Comparison of ENCODE assay signal across 18 cellular contexts in genomic region chr2:42653039-42653438, GRCh38.
DNase-seq lines count a peak whose midpoint lies in the region; ATAC-seq and TF ChIP-seq lines count a peak whose summit lies in the region.
"Had no signal": no experiment of that assay in that cellular context is flagged by ENCODE, and none has a peak within 500 bp of the region (broad histone marks: within the 10 kb centered on the region; RNA-seq: fewer than 3 reads in every experiment).

No MANE protein-coding gene starts in this region.

- no peaks in the 10 kb centered on the region for H4K20me1 ChIP-seq in H9 (ENCODE audit: control insufficient read depth, insufficient read depth, insufficient read length)

- no peak overlapping the region for H3K4ac ChIP-seq in H9 (ENCODE audit: low read depth, low read length)

- H3K4me2 ChIP-seq in H9 (ENCODE audit: insufficient read depth, insufficient read length, low read length) = no peak overlapping the region

- H3K36me3 Mint-ChIP-seq in CD4-positive, alpha-beta T cell (ENCODE audit: low read depth) = peaks cover under 1% of the 10 kb centered on the region
- H3K36me3 Mint-ChIP-seq in H9 (ENCODE audit: insufficient read depth in 1 of 3, low read depth in 3 of 3) = peaks cover 10 to 33% (median 33%) of the 10 kb centered on the region in 3 experiments
- peaks cover 16% of the 10 kb centered on the region for H3K36me3 Mint-ChIP-seq in activated naive CD8-positive, alpha-beta T cell treated with anti-CD3 and anti-CD28 coated beads, Interleukin-2, amount 10 ng/mL, durations not matched to agents 7 days and 5 days
- peaks cover 0 to 4% (median 4%) of the 10 kb centered on the region in 3 donors for H3K36me3 Mint-ChIP-seq in naive thymus-derived CD8-positive, alpha-beta T cell
- no peaks in the 10 kb centered on the region for H3K36me3 Mint-ChIP-seq in activated CD4-positive, alpha-beta memory T cell treated with anti-CD3 and anti-CD28 coated beads, Interleukin-2, amount 10 ng/mL, durations not matched to agents 7 days and 5 days (ENCODE audit: low read depth)

- no peak overlapping the region for H2BK15ac ChIP-seq in H9 (ENCODE audit: low read depth, low read length)

- no peak for DNase-seq in CD4-positive, alpha-beta T cell
- no peak for DNase-seq in H9
- DNase-seq in activated naive CD8-positive, alpha-beta T cell treated with anti-CD3 and anti-CD28 coated beads, Interleukin-2, amount 10 ng/mL, durations not matched to agents 7 days and 5 days = no peak
- no peak for DNase-seq in naive thymus-derived CD8-positive, alpha-beta T cell
- no peak for DNase-seq in activated CD4-positive, alpha-beta memory T cell treated with anti-CD3 and anti-CD28 coated beads, Interleukin-2, amount 10 ng/mL, durations not matched to agents 7 days and 5 days
- DNase-seq in NCI-H82 treated with DMSO at 0.1 percent for 48 hours (lab: John Stamatoyannopoulos, UW; ENCODE audit: unreplicated experiment) = no peak
- DNase-seq: CD4-positive, alpha-beta memory T cell; DMS79; GM23248; Karpas-422; MG63; NCI-H1092 treated with DMSO at 0.1 percent for 48 hours; NCI-H2081 treated with DMSO at 0.1 percent for 48 hours; NCI-H510A; NCI-H774 had no signal

- H3K27ac Mint-ChIP-seq in CD4-positive, alpha-beta T cell = peak overlapping the region; percentile 79
- peak overlapping the region; percentile 1 to 70 (median 2); a peak in 5 of 7 replicates for H3K27ac Mint-ChIP-seq in H9
- peak overlapping the region; percentile 14 for H3K27ac Mint-ChIP-seq in activated naive CD8-positive, alpha-beta T cell treated with anti-CD3 and anti-CD28 coated beads, Interleukin-2, amount 10 ng/mL, durations not matched to agents 7 days and 5 days
- H3K27ac Mint-ChIP-seq in naive thymus-derived CD8-positive, alpha-beta T cell = peak overlapping the region; percentile 86 to 99 (median 94)
- no peak overlapping the region for H3K27ac Mint-ChIP-seq in activated CD4-positive, alpha-beta memory T cell treated with anti-CD3 and anti-CD28 coated beads, Interleukin-2, amount 10 ng/mL, durations not matched to agents 7 days and 5 days
- H3K27ac Mint-ChIP-seq: B cell had no signal

- no peak overlapping the region for H2AFZ ChIP-seq in H9 (ENCODE audit: low read length)
- H2AFZ ChIP-seq: GM23248 had no signal

- no peak overlapping the region for H3K18ac ChIP-seq in H9 (ENCODE audit: insufficient read length, low read depth, low read length)

- no peak overlapping the region for H3K9ac ChIP-seq in H9 (ENCODE audit: extremely low read depth, insufficient read length, low read length)
- H3K9ac ChIP-seq: GM23248 had no signal

- CTCF ChIA-PET in CD4-positive, alpha-beta T cell (lab: Charles Lee) = no interaction called here
- CTCF ChIA-PET in activated CD4-positive, alpha-beta memory T cell treated with anti-CD3 and anti-CD28 coated beads, Interleukin-2, amount 10 ng/mL, durations not matched to agents 7 days and 5 days (lab: Charles Lee) = interaction anchor here (0.8 to 1.1 kb wide), 2 partner anchors 10 to 11 kb away, joined by 3 to 6 read pairs; no protein-coding TSS in a partner anchor

- no peak overlapping the region for H2BK5ac ChIP-seq in H9 (ENCODE audit: insufficient read length, low read length)

- H3K56ac ChIP-seq in H9 (ENCODE audit: insufficient read length, low read depth, low read length) = no peak overlapping the region

- H4K91ac ChIP-seq in H9 (ENCODE audit: insufficient read length, low read depth, low read length) = no peak overlapping the region

- no peaks in the 10 kb centered on the region for H3K4me1 ChIP-seq in H9 (ENCODE audit: insufficient read depth, low read length)

- no peaks in the 10 kb centered on the region for H3K23me2 ChIP-seq in H9 (ENCODE audit: insufficient read length, low read depth, low read length, poor library complexity, severe bottlenecking)

- intact Hi-C loops in CD4-positive, alpha-beta T cell (cut with DNase I, micrococcal nuclease) = loop anchor here in 1 of 2 experiments (2.0 kb wide), 1 partner anchor 14 kb away; no protein-coding TSS in a partner anchor

- TF ChIP-seq CTCF in CD4-positive, alpha-beta T cell (IDR thresholded peaks at IDR 0.05) = no peak
- no peak for TF ChIP-seq CTCF in H9 (conservative IDR thresholded peaks at IDR 0.05)

- H3K27me3 Mint-ChIP-seq in CD4-positive, alpha-beta T cell = no peaks in the 10 kb centered on the region
- H3K27me3 Mint-ChIP-seq in H9 (ENCODE audit: low read depth) = no peaks in the 10 kb centered on the region; the same call in 1 of the 2 replicates
- H3K27me3 Mint-ChIP-seq in activated naive CD8-positive, alpha-beta T cell treated with anti-CD3 and anti-CD28 coated beads, Interleukin-2, amount 10 ng/mL, durations not matched to agents 7 days and 5 days = no peaks in the 10 kb centered on the region
- no peaks in the 10 kb centered on the region for H3K27me3 Mint-ChIP-seq in naive thymus-derived CD8-positive, alpha-beta T cell
- H3K27me3 Mint-ChIP-seq in activated CD4-positive, alpha-beta memory T cell treated with anti-CD3 and anti-CD28 coated beads, Interleukin-2, amount 10 ng/mL, durations not matched to agents 7 days and 5 days = no peaks in the 10 kb centered on the region
- H3K27me3 Mint-ChIP-seq: B cell; CD4-positive, alpha-beta memory T cell had no signal

- no peak overlapping the region for H2BK20ac ChIP-seq in H9 (ENCODE audit: low read depth, low read length, poor library complexity, severe bottlenecking)

- POLR2A ChIA-PET in CD4-positive, alpha-beta T cell (lab: Charles Lee) = interaction anchor here (1.8 kb wide), 1 partner anchor 10 kb away, joined by 7 read pairs; no protein-coding TSS in a partner anchor
- POLR2A ChIA-PET in activated naive CD8-positive, alpha-beta T cell treated with anti-CD3 and anti-CD28 coated beads, Interleukin-2, amount 10 ng/mL, durations not matched to agents 7 days and 5 days (lab: Charles Lee) = no interaction called here
- POLR2A ChIA-PET in naive thymus-derived CD8-positive, alpha-beta T cell (lab: Charles Lee) = no interaction called here
- POLR2A ChIA-PET in activated CD4-positive, alpha-beta memory T cell treated with anti-CD3 and anti-CD28 coated beads, Interleukin-2, amount 10 ng/mL, durations not matched to agents 7 days and 5 days (lab: Charles Lee) = no interaction called here

- H3T11ph ChIP-seq in H9 (ENCODE audit: low read length) = no peak overlapping the region

- H3K79me1 ChIP-seq in H9 (ENCODE audit: insufficient read depth, low read depth, low read length, poor library complexity, severe bottlenecking) = peaks cover 6% of the 10 kb centered on the region

- H3K27ac ChIP-seq in CD4-positive, alpha-beta T cell (ENCODE audit: low read depth, low read length) = no peak overlapping the region
- H3K27ac ChIP-seq in H9 (ENCODE audit: insufficient read length, low read depth, low read length) = no peak overlapping the region
- H3K27ac ChIP-seq: GM23248, SJSA1 had no signal

- WGBS in H9 (ENCODE audit: extremely low coverage, insufficient read length, low lambda C conversion rate) = no CpG with 5 or more reads among the region's 5 CpGs

- no peak overlapping the region for H2AK5ac ChIP-seq in H9 (ENCODE audit: insufficient read length, low read length)

- H3K9me3 Mint-ChIP-seq in CD4-positive, alpha-beta T cell = no peaks in the 10 kb centered on the region
- no peaks in the 10 kb centered on the region for H3K9me3 Mint-ChIP-seq in H9
- H3K9me3 Mint-ChIP-seq in activated naive CD8-positive, alpha-beta T cell treated with anti-CD3 and anti-CD28 coated beads, Interleukin-2, amount 10 ng/mL, durations not matched to agents 7 days and 5 days = no peaks in the 10 kb centered on the region
- no peaks in the 10 kb centered on the region for H3K9me3 Mint-ChIP-seq in naive thymus-derived CD8-positive, alpha-beta T cell
- H3K9me3 Mint-ChIP-seq in activated CD4-positive, alpha-beta memory T cell treated with anti-CD3 and anti-CD28 coated beads, Interleukin-2, amount 10 ng/mL, durations not matched to agents 7 days and 5 days = no peaks in the 10 kb centered on the region
- H3K9me3 Mint-ChIP-seq: CD4-positive, alpha-beta memory T cell had no signal

- H3K79me2 ChIP-seq in H9 (ENCODE audit: insufficient read depth, low read length) = no peaks in the 10 kb centered on the region

- no peak for ATAC-seq in CD4-positive, alpha-beta T cell (ENCODE audit: poor library complexity)
- ATAC-seq in activated naive CD8-positive, alpha-beta T cell treated with anti-CD3 and anti-CD28 coated beads, Interleukin-2, amount 10 ng/mL, durations not matched to agents 7 days and 5 days (ENCODE audit: low read depth) = no peak
- no peak for ATAC-seq in naive thymus-derived CD8-positive, alpha-beta T cell
- ATAC-seq in HG03354 (IDR thresholded peaks at IDR 0.05; ENCODE audit: poor library complexity, severe bottlenecking, unreplicated experiment) = no peak

- H3K27me3 ChIP-seq in CD4-positive, alpha-beta T cell (ENCODE audit: control insufficient read depth, insufficient read depth, low read length) = no peaks in the 10 kb centered on the region
- H3K27me3 ChIP-seq in H9 (ENCODE audit: insufficient read depth, low read length) = no peaks in the 10 kb centered on the region
- H3K27me3 ChIP-seq: MG63, SJSA1 had no signal

- no peak overlapping the region for H2BK12ac ChIP-seq in H9 (ENCODE audit: insufficient read length, low read depth, low read length)

- no peak overlapping the region for H4K5ac ChIP-seq in H9 (ENCODE audit: insufficient read length, low read depth, low read length)

- peaks cover 68% of the 10 kb centered on the region for H3K4me1 Mint-ChIP-seq in CD4-positive, alpha-beta T cell (ENCODE audit: low read depth)
- H3K4me1 Mint-ChIP-seq in H9 = peaks cover 29 to 46% of the 10 kb centered on the region in 2 experiments
- peaks cover 46% of the 10 kb centered on the region for H3K4me1 Mint-ChIP-seq in activated naive CD8-positive, alpha-beta T cell treated with anti-CD3 and anti-CD28 coated beads, Interleukin-2, amount 10 ng/mL, durations not matched to agents 7 days and 5 days
- H3K4me1 Mint-ChIP-seq in naive thymus-derived CD8-positive, alpha-beta T cell = peaks cover 30 to 66% (median 62%) of the 10 kb centered on the region in 4 donors
- peaks cover 21% of the 10 kb centered on the region for H3K4me1 Mint-ChIP-seq in activated CD4-positive, alpha-beta memory T cell treated with anti-CD3 and anti-CD28 coated beads, Interleukin-2, amount 10 ng/mL, durations not matched to agents 7 days and 5 days

- H4K8ac ChIP-seq in H9 (replicated peaks; ENCODE audit: insufficient read length, low read depth, low read length) = no peak overlapping the region

- H3K23ac ChIP-seq in H9 (ENCODE audit: insufficient read length, low read depth, low read length) = no peak overlapping the region

- peak overlapping the region; percentile 1 for H3K4me3 Mint-ChIP-seq in CD4-positive, alpha-beta T cell
- no peak overlapping the region for H3K4me3 Mint-ChIP-seq in H9
- H3K4me3 Mint-ChIP-seq in activated naive CD8-positive, alpha-beta T cell treated with anti-CD3 and anti-CD28 coated beads, Interleukin-2, amount 10 ng/mL, durations not matched to agents 7 days and 5 days = peak overlapping the region; percentile 3
- H3K4me3 Mint-ChIP-seq in naive thymus-derived CD8-positive, alpha-beta T cell = peak overlapping the region in 8 of 10 donors; percentile 1 to 78 (median 38)
- no peak overlapping the region for H3K4me3 Mint-ChIP-seq in activated CD4-positive, alpha-beta memory T cell treated with anti-CD3 and anti-CD28 coated beads, Interleukin-2, amount 10 ng/mL, durations not matched to agents 7 days and 5 days
- H3K4me3 Mint-ChIP-seq: B cell had no signal

- no peak overlapping the region for H2BK120ac ChIP-seq in H9 (ENCODE audit: low read depth, low read length, poor library complexity, severe bottlenecking)

- H3K9me3 ChIP-seq in CD4-positive, alpha-beta T cell (ENCODE audit: control insufficient read depth, low read length) = no peaks in the 10 kb centered on the region
- no peaks in the 10 kb centered on the region for H3K9me3 ChIP-seq in H9 (ENCODE audit: control insufficient read depth, low read depth, low read length)
- H3K9me3 ChIP-seq: MG63, SJSA1 had no signal

- H3K14ac ChIP-seq in H9 (ENCODE audit: insufficient read depth, low read length) = no peak overlapping the region

Comparison
In these comparisons a context has a peak if more than half of its experiments do, and no peak if none do; other contexts are left out.
1. H3K4me3 Mint-ChIP-seq: peak in CD4-positive, alpha-beta T cell (single experiment), activated naive CD8-positive, alpha-beta T cell treated with anti-CD3 and anti-CD28 coated beads, Interleukin-2, amount 10 ng/mL, durations not matched to agents 7 days and 5 days (single experiment) and naive thymus-derived CD8-positive, alpha-beta T cell (8 of 10); none in H9 (0 of 2) and activated CD4-positive, alpha-beta memory T cell treated with anti-CD3 and anti-CD28 coated beads, Interleukin-2, amount 10 ng/mL, durations not matched to agents 7 days and 5 days (single experiment).